In the genomic region with DNA sequence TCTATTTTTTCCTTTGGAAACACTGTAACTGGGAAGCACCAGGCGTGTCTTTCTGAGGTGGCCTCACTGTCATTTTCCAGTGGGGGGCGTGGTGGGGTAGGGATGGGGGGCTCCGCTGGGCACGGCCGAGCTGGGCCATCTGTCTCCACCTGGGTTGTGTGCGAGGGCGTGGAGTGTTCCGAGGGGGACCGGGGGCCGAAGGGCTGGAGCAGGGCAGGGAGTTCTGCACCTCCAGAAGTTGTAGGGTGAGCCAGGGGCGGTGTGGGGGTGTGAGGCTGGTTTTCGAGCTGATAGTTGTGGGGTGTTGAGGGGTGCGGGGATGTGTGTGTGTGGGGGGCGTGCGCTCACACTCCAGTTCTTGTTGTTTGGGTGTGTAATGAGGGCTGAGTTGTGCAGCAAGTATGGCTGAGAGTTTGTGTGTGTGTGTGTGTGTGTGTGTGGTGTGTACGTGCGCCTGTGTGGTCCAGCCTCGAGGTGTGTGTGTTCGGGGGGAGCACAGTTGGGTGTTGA, we compare ENCODE assay signal across 8 cellular contexts. TPM values are rescaled to one million over a fixed set of nuclear protein-coding genes. Genes with fewer than 3 reads are reported as not detected.
DNase-seq lines count a peak whose midpoint lies in the region; ATAC-seq and TF ChIP-seq lines count a peak whose summit lies in the region.

No MANE protein-coding gene starts in this region.

- H3K27me3 Mint-ChIP-seq in CD8-positive, alpha-beta T cell (ENCODE audit: low read depth) = peaks cover 24% of the 10 kb centered on the region

- no peak for TF ChIP-seq POLR2A in esophagus muscularis mucosa (IDR thresholded peaks at IDR 0.05; ENCODE audit: low read depth)

- peak overlapping the region; percentile 47 for H3K4me2 ChIP-seq in neuronal stem cell (ENCODE audit: insufficient read depth, low read length, poor library complexity, severe bottlenecking)

- H2BK120ac ChIP-seq in neuronal stem cell (ENCODE audit: low read depth, low read length) = peak overlapping the region; percentile 99

- H3K4ac ChIP-seq in neuronal stem cell (ENCODE audit: low read length) = peak overlapping the region; percentile 100

- WGBS in esophagus muscularis mucosa = 0% methylated on average over 19 of the region's 19 CpGs
- no CpG with 5 or more reads among the region's 19 CpGs for WGBS in neuronal stem cell (ENCODE audit: extremely low coverage in 2 of 2, insufficient read length in 2 of 2, insufficient replicate concordance in 1 of 2), 2 donors

- H3K9me3 ChIP-seq in CD8-positive, alpha-beta T cell (ENCODE audit: low read length) = no peaks in the 10 kb centered on the region
- H3K9me3 ChIP-seq in esophagus muscularis mucosa = no peaks in the 10 kb centered on the region
- H3K9me3 ChIP-seq in neuronal stem cell (replicated peaks in 1 of 2; ENCODE audit: control insufficient read depth in 2 of 2, insufficient read depth in 1 of 2, low read depth in 1 of 2, low read length in 2 of 2) = no peaks in the 10 kb centered on the region

- CTCF ChIA-PET in CD8-positive, alpha-beta T cell (lab: Charles Lee) = interaction anchor here (1.0 to 12.6 kb wide), 8 partner anchors 68 to 293 kb away, joined by 3 to 207 read pairs (median 14); a partner anchor contains a TSS

- H3K18ac ChIP-seq in neuronal stem cell (ENCODE audit: low read length) = peak overlapping the region; percentile 100

- POLR2A ChIA-PET in CD8-positive, alpha-beta T cell (lab: Charles Lee) = no interaction called here

- DNase-seq in CD8-positive, alpha-beta T cell = no peak
- no peak for DNase-seq in esophagus muscularis mucosa (ENCODE audit: extremely low spot score)
- DNase-seq in neuronal stem cell (ENCODE audit: low spot score) = peak; percentile 32
- no peak for DNase-seq in DMS114 treated with DMSO at 0.1 percent for 48 hours (lab: John Stamatoyannopoulos, UW; ENCODE audit: unreplicated experiment)
- no peak for DNase-seq in GM19240 (ENCODE audit: insufficient read length, low spot score)

- no peak overlapping the region for H3K23ac ChIP-seq in neuronal stem cell (ENCODE audit: low read depth, low read length, poor library complexity)

- H3K36me3 Mint-ChIP-seq in CD8-positive, alpha-beta T cell = no peaks in the 10 kb centered on the region

- no peak overlapping the region for H2AFZ ChIP-seq in neuronal stem cell (ENCODE audit: low read length)

- H3K9ac ChIP-seq in neuronal stem cell (ENCODE audit: low read depth, low read length, poor library complexity) = peak overlapping the region; percentile 99

- H3K27me3 ChIP-seq in CD8-positive, alpha-beta T cell (ENCODE audit: insufficient read depth, low read length) = peaks cover 6% of the 10 kb centered on the region
- H3K27me3 ChIP-seq in esophagus muscularis mucosa = no peaks in the 10 kb centered on the region
- H3K27me3 ChIP-seq in neuronal stem cell (ENCODE audit: control insufficient read depth in 3 of 3, insufficient read depth in 3 of 3, low read depth in 1 of 3, low read length in 3 of 3) = no peaks in the 10 kb centered on the region

- H2BK15ac ChIP-seq in neuronal stem cell (ENCODE audit: low read length) = peak overlapping the region; percentile 86

- peak overlapping the region; percentile 12 for H2BK12ac ChIP-seq in neuronal stem cell (ENCODE audit: low read length)

- TF ChIP-seq CTCF in CD8-positive, alpha-beta T cell (IDR thresholded peaks at IDR 0.05) = no peak
- TF ChIP-seq CTCF in esophagus muscularis mucosa (IDR thresholded peaks at IDR 0.05) = no peak

- H3K14ac ChIP-seq in neuronal stem cell (ENCODE audit: low read length) = no peak overlapping the region

- H3K4me3 ChIP-seq in CD8-positive, alpha-beta T cell (ENCODE audit: low read depth, low read length) = peak overlapping the region; percentile 70
- H3K4me3 ChIP-seq in esophagus muscularis mucosa (peak overlapping the region; percentile 75 to 92 (median 82)), neuronal stem cell (ENCODE audit: low read length in 2 of 2) (peak overlapping the region; percentile 88 to 99)

- peak overlapping the region; percentile 68 for H4K91ac ChIP-seq in neuronal stem cell (ENCODE audit: low read depth, low read length, poor library complexity)

- H3K4me1 ChIP-seq in CD8-positive, alpha-beta T cell (ENCODE audit: insufficient read depth, low read length) = peaks cover 22% of the 10 kb centered on the region
- H3K4me1 ChIP-seq in esophagus muscularis mucosa (peaks cover 28 to 39% (median 37%) of the 10 kb centered on the region in 4 donors), neuronal stem cell (ENCODE audit: control insufficient read depth in 2 of 2, insufficient read depth in 1 of 2, low read depth in 1 of 2, low read length in 2 of 2) (peaks cover 22 to 34% of the 10 kb centered on the region in 2 donors)

- ATAC-seq in CD8-positive, alpha-beta T cell = peak; percentile 43
- no peak for ATAC-seq in GM18867 (IDR thresholded peaks at IDR 0.05; ENCODE audit: unreplicated experiment)
- no peak for ATAC-seq in GM19324 (IDR thresholded peaks at IDR 0.05; ENCODE audit: low FRiP score, unreplicated experiment)

- H3K79me1 ChIP-seq in neuronal stem cell (ENCODE audit: low read depth, low read length) = peaks cover 2% of the 10 kb centered on the region

- peak overlapping the region; percentile 98 for H2BK5ac ChIP-seq in neuronal stem cell (ENCODE audit: low read length)

- no peak overlapping the region for H4K8ac ChIP-seq in neuronal stem cell (ENCODE audit: low read depth, low read length)

- H3K9me3 Mint-ChIP-seq in CD8-positive, alpha-beta T cell = no peaks in the 10 kb centered on the region

- TF ChIP-seq EP300 in esophagus muscularis mucosa (IDR thresholded peaks at IDR 0.05) = no peak

- no peaks in the 10 kb centered on the region for H3K36me3 ChIP-seq in CD8-positive, alpha-beta T cell (ENCODE audit: insufficient read depth, low read length)
- no peaks in the 10 kb centered on the region for H3K36me3 ChIP-seq in esophagus muscularis mucosa
- peaks cover 16 to 40% of the 10 kb centered on the region in 2 donors for H3K36me3 ChIP-seq in neuronal stem cell (replicated peaks in 1 of 2; ENCODE audit: control insufficient read depth in 2 of 2, insufficient read depth in 2 of 2, low read length in 2 of 2)

- peak overlapping the region; percentile 96 for H2AK5ac ChIP-seq in neuronal stem cell (ENCODE audit: low read depth, low read length)

- H3K27ac ChIP-seq in CD8-positive, alpha-beta T cell (ENCODE audit: low read depth, low read length) = no peak overlapping the region
- H3K27ac ChIP-seq in esophagus muscularis mucosa (replicated peaks in 1 of 4) (peak overlapping the region; percentile 77 to 86 (median 83)), neuronal stem cell (replicated peaks; ENCODE audit: low read length) (peak overlapping the region; percentile 92)

- no peak overlapping the region for H3K27ac Mint-ChIP-seq in CD8-positive, alpha-beta T cell

- H3K4me1 Mint-ChIP-seq in CD8-positive, alpha-beta T cell (ENCODE audit: low read depth) = peaks cover 14% of the 10 kb centered on the region

- intact Hi-C loops in CD8-positive, alpha-beta T cell (cut with DNase I, micrococcal nuclease) = no loop called here
- intact Hi-C loops in esophagus muscularis mucosa (cut with DNase I) = no loop called here

- peak overlapping the region; percentile 85 for H3K4me3 Mint-ChIP-seq in CD8-positive, alpha-beta T cell

TF ChIP-seq in PFSK-1, 5 proteins besides CTCF, POLR2A, EP300 and RAD21 (continues in another document):
- no peak; the same call in 1 of the 2 replicates for TF ChIP-seq POLR2AphosphoS5 (IDR thresholded peaks at IDR 0.05; ENCODE audit: low read depth, low read length)
- TF ChIP-seq, protein P1, sequence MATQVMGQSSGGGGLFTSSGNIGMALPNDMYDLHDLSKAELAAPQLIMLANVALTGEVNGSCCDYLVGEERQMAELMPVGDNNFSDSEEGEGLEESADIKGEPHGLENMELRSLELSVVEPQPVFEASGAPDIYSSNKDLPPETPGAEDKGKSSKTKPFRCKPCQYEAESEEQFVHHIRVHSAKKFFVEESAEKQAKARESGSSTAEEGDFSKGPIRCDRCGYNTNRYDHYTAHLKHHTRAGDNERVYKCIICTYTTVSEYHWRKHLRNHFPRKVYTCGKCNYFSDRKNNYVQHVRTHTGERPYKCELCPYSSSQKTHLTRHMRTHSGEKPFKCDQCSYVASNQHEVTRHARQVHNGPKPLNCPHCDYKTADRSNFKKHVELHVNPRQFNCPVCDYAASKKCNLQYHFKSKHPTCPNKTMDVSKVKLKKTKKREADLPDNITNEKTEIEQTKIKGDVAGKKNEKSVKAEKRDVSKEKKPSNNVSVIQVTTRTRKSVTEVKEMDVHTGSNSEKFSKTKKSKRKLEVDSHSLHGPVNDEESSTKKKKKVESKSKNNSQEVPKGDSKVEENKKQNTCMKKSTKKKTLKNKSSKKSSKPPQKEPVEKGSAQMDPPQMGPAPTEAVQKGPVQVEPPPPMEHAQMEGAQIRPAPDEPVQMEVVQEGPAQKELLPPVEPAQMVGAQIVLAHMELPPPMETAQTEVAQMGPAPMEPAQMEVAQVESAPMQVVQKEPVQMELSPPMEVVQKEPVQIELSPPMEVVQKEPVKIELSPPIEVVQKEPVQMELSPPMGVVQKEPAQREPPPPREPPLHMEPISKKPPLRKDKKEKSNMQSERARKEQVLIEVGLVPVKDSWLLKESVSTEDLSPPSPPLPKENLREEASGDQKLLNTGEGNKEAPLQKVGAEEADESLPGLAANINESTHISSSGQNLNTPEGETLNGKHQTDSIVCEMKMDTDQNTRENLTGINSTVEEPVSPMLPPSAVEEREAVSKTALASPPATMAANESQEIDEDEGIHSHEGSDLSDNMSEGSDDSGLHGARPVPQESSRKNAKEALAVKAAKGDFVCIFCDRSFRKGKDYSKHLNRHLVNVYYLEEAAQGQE (IDR thresholded peaks at IDR 0.05; ENCODE audit: insufficient read depth in 1 of 2, low read depth in 2 of 2, low read length in 2 of 2) = no peak
- TF ChIP-seq TAF1 (IDR thresholded peaks at IDR 0.05; ENCODE audit: borderline replicate concordance, insufficient read depth, low read length) = no peak

RNA-seq across cellular contexts. Expression of a gene that starts 10.8 kb away (rescaled TPM):
- 1 to 10 TPM; 7.2 to 7.9 TPM for total RNA-seq in CD8-positive, alpha-beta T cell
- 0.98 TPM for polyA plus RNA-seq in PFSK-1 (2012; ENCODE audit: insufficient read length, low read depth)
- 1 to 10 TPM in 2 of 4 donors, under 1 TPM in 2; 0.50 to 2.5 (median 1.0) TPM for total RNA-seq in esophagus muscularis mucosa
- 0.13 TPM for polyA plus RNA-seq in neuronal stem cell (2013, experiment 1 of 2)
- 0.04 TPM for polyA plus RNA-seq in neuronal stem cell (2013, experiment 2 of 2)

RNA-seq across cellular contexts. Expression of a gene that starts 18.7 kb away (rescaled TPM):
- 10 to 100 TPM; 22.7 to 27.1 TPM for total RNA-seq in CD8-positive, alpha-beta T cell
- polyA plus RNA-seq in PFSK-1 (2012; ENCODE audit: insufficient read length, low read depth) = 17.7 TPM
- total RNA-seq in esophagus muscularis mucosa = 10 to 100 TPM in 3 of 4 donors, 1 to 10 TPM in 1; 8.3 to 18.1 (median 14.7) TPM
- 8.7 TPM for polyA plus RNA-seq in neuronal stem cell (2013, experiment 1 of 2)
- 8.7 TPM for polyA plus RNA-seq in neuronal stem cell (2013, experiment 2 of 2)

RNA-seq across cellular contexts. Expression of a gene that starts 29.0 kb away (rescaled TPM):
- 10 to 100 TPM; 65.0 to 66.7 TPM for total RNA-seq in CD8-positive, alpha-beta T cell
- 88.0 TPM for polyA plus RNA-seq in PFSK-1 (2012; ENCODE audit: insufficient read length, low read depth)
- 10 to 100 TPM; 36.5 to 57.7 (median 47.8) TPM for total RNA-seq in esophagus muscularis mucosa
- 20.9 TPM for polyA plus RNA-seq in neuronal stem cell (2013, experiment 1 of 2)
- 21.0 TPM for polyA plus RNA-seq in neuronal stem cell (2013, experiment 2 of 2)

RNA-seq across cellular contexts. Expression of a gene that starts 41.4 kb away (rescaled TPM):
- total RNA-seq in CD8-positive, alpha-beta T cell = not detected
- 3.4 TPM for polyA plus RNA-seq in PFSK-1 (2012; ENCODE audit: insufficient read length, low read depth)
- 100 to 1,000 TPM; 290 to 585 (median 569) TPM for total RNA-seq in esophagus muscularis mucosa
- 78.6 TPM for polyA plus RNA-seq in neuronal stem cell (2013, experiment 1 of 2)
- polyA plus RNA-seq in neuronal stem cell (2013, experiment 2 of 2) = 79.6 TPM
